Comparison of ENCODE assay signal across 15 cellular contexts in genomic region chr6:106381871-106382270, GRCh38. TPM values are rescaled to one million over a fixed set of nuclear protein-coding genes. Genes with fewer than 3 reads are reported as not detected.
DNase-seq lines count a peak whose midpoint lies in the region; ATAC-seq, FAIRE-seq and TF ChIP-seq lines count a peak whose summit lies in the region.
"Had no signal": no experiment of that assay in that cellular context is flagged by ENCODE, and none has a peak within 500 bp of the region (broad histone marks: within the 10 kb centered on the region; RNA-seq: fewer than 3 reads in every experiment).

No MANE protein-coding gene starts in this region.

- no peaks in the 10 kb centered on the region for H4K20me1 ChIP-seq in endothelial cell of umbilical vein (replicated peaks; ENCODE audit: control insufficient read depth, extremely low read depth, insufficient read depth, low read length)

- CTCF ChIA-PET in endothelial cell of umbilical vein (lab: Charles Lee), result interaction anchor here (1.2 kb wide), 1 partner anchor 26 kb away, joined by 3 read pairs; no protein-coding TSS in a partner anchor

- TF ChIP-seq CTCF in endothelial cell of umbilical vein (IDR thresholded peaks at IDR 0.05; ENCODE audit: extremely low read depth in 1 of 2, insufficient read depth in 1 of 2, low read depth in 1 of 2, low read length in 2 of 2), result no peak

- H3K4me1 Mint-ChIP-seq in activated CD4-positive, alpha-beta T cell treated with anti-CD3 and anti-CD28 coated beads, Interleukin-2, amount 10 ng/mL, durations not matched to agents 24 days and 14 days, result peaks cover 6% of the 10 kb centered on the region

- H3K4me3 ChIP-seq in endothelial cell of umbilical vein (replicated peaks in 1 of 3; ENCODE audit: insufficient read depth in 1 of 3, low read depth in 1 of 3, low read length in 3 of 3), result no peak overlapping the region
- H3K4me3 ChIP-seq: cardiac muscle cell, HAP-1 had no signal

- H3K27me3 ChIP-seq in endothelial cell of umbilical vein (ENCODE audit: control insufficient read depth in 2 of 2, insufficient read depth in 2 of 2, low read length in 2 of 2), result peaks cover 1 to 7% of the 10 kb centered on the region in 2 experiments
- H3K27me3 ChIP-seq: cardiac muscle cell had no signal

- peaks cover 12% of the 10 kb centered on the region for H3K4me1 ChIP-seq in endothelial cell of umbilical vein (ENCODE audit: control insufficient read depth, extremely low read depth, insufficient read depth, low read length)
- H3K4me1 ChIP-seq: HAP-1 had no signal

- no peak overlapping the region for H3K27ac Mint-ChIP-seq in activated CD4-positive, alpha-beta T cell treated with anti-CD3 and anti-CD28 coated beads, Interleukin-2, amount 10 ng/mL, durations not matched to agents 24 days and 14 days
- H3K27ac Mint-ChIP-seq: progenitor cell of endocrine pancreas had no signal

- H3K9ac ChIP-seq in endothelial cell of umbilical vein (replicated peaks; ENCODE audit: extremely low read depth, insufficient read depth, low read length), result no peak overlapping the region
- H3K9ac ChIP-seq: SK-N-SH had no signal

- POLR2A ChIA-PET in endothelial cell of umbilical vein (lab: Charles Lee), result no interaction called here

- H3K9me1 ChIP-seq in endothelial cell of umbilical vein (replicated peaks; ENCODE audit: control insufficient read depth, extremely low read depth, insufficient read depth, low read length), result no peaks in the 10 kb centered on the region

- no peak overlapping the region for H3K4me3 Mint-ChIP-seq in activated CD4-positive, alpha-beta T cell treated with anti-CD3 and anti-CD28 coated beads, Interleukin-2, amount 10 ng/mL, durations not matched to agents 24 days and 14 days

- no peak overlapping the region for H3K4me2 ChIP-seq in endothelial cell of umbilical vein (ENCODE audit: insufficient read depth, low read length)
- H3K4me2 ChIP-seq: SK-N-SH had no signal

- H3K36me3 ChIP-seq in endothelial cell of umbilical vein (ENCODE audit: control insufficient read depth in 2 of 2, extremely low read depth in 1 of 2, insufficient read depth in 2 of 2, low read length in 2 of 2), result no peaks in the 10 kb centered on the region
- H3K36me3 ChIP-seq: cardiac muscle cell, HAP-1 had no signal

- peaks cover 8% of the 10 kb centered on the region for H3K27me3 Mint-ChIP-seq in activated CD4-positive, alpha-beta T cell treated with anti-CD3 and anti-CD28 coated beads, Interleukin-2, amount 10 ng/mL, durations not matched to agents 24 days and 14 days
- H3K27me3 Mint-ChIP-seq: progenitor cell of endocrine pancreas had no signal

- peak; percentile 40 for ATAC-seq in stimulated activated naive CD8-positive, alpha-beta T cell treated with anti-CD3 and anti-CD28 coated beads, Interleukin-15, Interleukin-2, amounts not matched to agents 100 U/mL and 50 U/mL, for 24 hours
- ATAC-seq in HG02840 (IDR thresholded peaks at IDR 0.05; ENCODE audit: low FRiP score, unreplicated experiment) (no peak), GM18873 (IDR thresholded peaks at IDR 0.05; ENCODE audit: low FRiP score, unreplicated experiment) (no peak), HG03460 (IDR thresholded peaks at IDR 0.05; ENCODE audit: unreplicated experiment) (no peak)
- ATAC-seq: activated CD4-positive, CD25-positive, alpha-beta regulatory T cell treated with anti-CD3 and anti-CD28 coated beads, Interleukin-2, amount 50 U/mL, for 24 hours had no signal

- H3K79me2 ChIP-seq in endothelial cell of umbilical vein (ENCODE audit: control insufficient read depth, insufficient read depth, low read length), result no peaks in the 10 kb centered on the region

- H3K27ac ChIP-seq in endothelial cell of umbilical vein (ENCODE audit: insufficient read depth, low read depth, low read length), result no peak overlapping the region
- H3K27ac ChIP-seq: cardiac muscle cell had no signal

- dilution Hi-C loops in endothelial cell of umbilical vein (cut with MboI; ENCODE audit: extremely low pct_ligation_motif_present, low sequenced_read_pairs), result no loop called here

- BruUV-seq in endothelial cell of umbilical vein (replicated peaks; lab: Mats Ljungman, UMichigan), result no TSS peak

- intact Hi-C loops in activated CD4-positive, alpha-beta T cell treated with anti-CD3 and anti-CD28 coated beads, Interleukin-2, amount 10 ng/mL, durations not matched to agents 24 days and 14 days (cut with micrococcal nuclease), result no loop called here
- intact Hi-C loops in endothelial cell of umbilical vein (cut with micrococcal nuclease), result no loop called here

- peak; percentile 65 for DNase-seq in activated CD4-positive, alpha-beta T cell treated with anti-CD3 and anti-CD28 coated beads, Interleukin-2, amount 10 ng/mL, durations not matched to agents 24 days and 14 days
- no peak for DNase-seq in activated CD4-positive, alpha-beta T cell treated with anti-CD3 and anti-CD28 coated beads for 48 hours
- DNase-seq in NCI-H69 (lab: John Stamatoyannopoulos, UW), result peak; percentile 48
- DNase-seq in endothelial cell of umbilical vein (ENCODE audit: low read depth, low spot score), result no peak
- no peak for DNase-seq in stimulated activated naive CD8-positive, alpha-beta T cell treated with anti-CD3 and anti-CD28 coated beads, Interleukin-15, Interleukin-2, amounts not matched to agents 100 U/mL and 50 U/mL, for 24 hours
- DNase-seq: ACHN; activated effector memory CD4-positive, alpha-beta T cell treated with anti-CD3 and anti-CD28 coated beads, Interleukin-2, amount 50 U/mL, for 16 hours; SK-N-SH had no signal

- H3K36me3 Mint-ChIP-seq in activated CD4-positive, alpha-beta T cell treated with anti-CD3 and anti-CD28 coated beads, Interleukin-2, amount 10 ng/mL, durations not matched to agents 24 days and 14 days (ENCODE audit: low read depth), result no peaks in the 10 kb centered on the region

- peak; percentile 38 for FAIRE-seq in endothelial cell of umbilical vein (lab: Jason Lieb, UNC)

- no peaks in the 10 kb centered on the region for H3K9me3 Mint-ChIP-seq in activated CD4-positive, alpha-beta T cell treated with anti-CD3 and anti-CD28 coated beads, Interleukin-2, amount 10 ng/mL, durations not matched to agents 24 days and 14 days

- no peak overlapping the region for H2AFZ ChIP-seq in endothelial cell of umbilical vein (ENCODE audit: low read depth, low read length)

- TF ChIP-seq POLR2A in endothelial cell of umbilical vein (IDR thresholded peaks at IDR 0.05; ENCODE audit: low read depth, low read length), result no peak

- H3K9me3 ChIP-seq in endothelial cell of umbilical vein (replicated peaks; ENCODE audit: control insufficient read depth, insufficient read depth, low read length), result no peaks in the 10 kb centered on the region
- H3K9me3 ChIP-seq: HAP-1, SK-N-SH had no signal

TF ChIP-seq in endothelial cell of umbilical vein, 7 proteins besides CTCF, POLR2A, EP300 and RAD21:
- TF ChIP-seq MYC (IDR thresholded peaks at IDR 0.05; ENCODE audit: low read depth, low read length), result no peak
- TF ChIP-seq GATA2 (IDR thresholded peaks at IDR 0.05; ENCODE audit: insufficient read depth, insufficient read length, low read depth, low read length), result no peak
- TF ChIP-seq POLR2AphosphoS5 (IDR thresholded peaks at IDR 0.05; ENCODE audit: insufficient read depth, low read depth, low read length), result no peak
- TF ChIP-seq MAX (IDR thresholded peaks at IDR 0.05; ENCODE audit: insufficient read depth, insufficient read length), result no peak
- TF ChIP-seq EZH2 (IDR thresholded peaks at IDR 0.05; ENCODE audit: borderline replicate concordance, low read depth, low read length, severe bottlenecking), result no peak
- no peak for TF ChIP-seq FOS (IDR thresholded peaks at IDR 0.05; ENCODE audit: borderline replicate concordance, insufficient read depth, low read length)
- TF ChIP-seq JUN (IDR thresholded peaks at IDR 0.05; ENCODE audit: borderline replicate concordance, insufficient read depth, insufficient read length, low read depth), result no peak
TF ChIP-seq in endothelial cell of umbilical vein: peak in this region for 0.

RNA-seq across cellular contexts. Expression of gene CRYBG1, which starts 21.4 kb away (rescaled TPM):
- 9.3 and 10.0 TPM in 2 replicates for total RNA-seq in activated CD4-positive, alpha-beta T cell treated with anti-CD3 and anti-CD28 coated beads, Interleukin-2, amount 10 ng/mL, durations not matched to agents 24 days and 14 days
- total RNA-seq in endothelial cell of umbilical vein, result 25.0 and 30.1 TPM in 2 replicates
- 3.1 and 4.1 TPM in 2 replicates for polyA plus RNA-seq in endothelial cell of umbilical vein
- polyA plus RNA-seq in endothelial cell of umbilical vein (2011; cell fraction: cytosol; rRNA removed), result 3.4 and 3.7 TPM in 2 replicates
- polyA plus RNA-seq in endothelial cell of umbilical vein (2011; cell fraction: nucleus; rRNA removed), result 8.9 and 9.9 TPM in 2 replicates
- 4.0 and 9.3 TPM in 2 replicates for polyA plus RNA-seq in endothelial cell of umbilical vein (2012)
- polyA minus RNA-seq in endothelial cell of umbilical vein, result 11.6 and 12.6 TPM in 2 replicates
- polyA minus RNA-seq in endothelial cell of umbilical vein (2011; cell fraction: cytosol; rRNA and poly(A)+ RNA removed), result 5.1 TPM
- polyA minus RNA-seq in endothelial cell of umbilical vein (2011; cell fraction: nucleus; rRNA and poly(A)+ RNA removed), result 13.5 and 15.4 TPM in 2 replicates
- total RNA-seq: cardiac muscle cell had no signal

RNA-seq across cellular contexts. Expression of gene ATG5, which starts 56.3 kb away (rescaled TPM):
- 29.5 and 30.7 TPM in 2 replicates for total RNA-seq in activated CD4-positive, alpha-beta T cell treated with anti-CD3 and anti-CD28 coated beads, Interleukin-2, amount 10 ng/mL, durations not matched to agents 24 days and 14 days
- total RNA-seq in endothelial cell of umbilical vein, result 32.8 and 35.9 TPM in 2 replicates
- 10.0 and 14.1 TPM in 2 replicates for polyA plus RNA-seq in endothelial cell of umbilical vein
- polyA plus RNA-seq in endothelial cell of umbilical vein (2011; cell fraction: cytosol; rRNA removed), result 18.2 and 20.5 TPM in 2 replicates
- 19.4 and 23.9 TPM in 2 replicates for polyA plus RNA-seq in endothelial cell of umbilical vein (2011; cell fraction: nucleus; rRNA removed)
- 26.7 and 32.4 TPM in 2 replicates for polyA plus RNA-seq in endothelial cell of umbilical vein (2012)
- polyA minus RNA-seq in endothelial cell of umbilical vein, result 11.2 and 19.2 TPM in 2 replicates
- 9.8 TPM for polyA minus RNA-seq in endothelial cell of umbilical vein (2011; cell fraction: cytosol; rRNA and poly(A)+ RNA removed)
- polyA minus RNA-seq in endothelial cell of umbilical vein (2011; cell fraction: nucleus; rRNA and poly(A)+ RNA removed), result 38.9 and 49.1 TPM in 2 replicates

Comparison
In these comparisons a context has a peak if more than half of its experiments do, and no peak if none do; other contexts are left out.
1. DNase-seq: peak in activated CD4-positive, alpha-beta T cell treated with anti-CD3 and anti-CD28 coated beads, Interleukin-2, amount 10 ng/mL, durations not matched to agents 24 days and 14 days (single experiment) and NCI-H69 (single experiment); none in activated CD4-positive, alpha-beta T cell treated with anti-CD3 and anti-CD28 coated beads for 48 hours (single experiment), endothelial cell of umbilical vein (single experiment) and stimulated activated naive CD8-positive, alpha-beta T cell treated with anti-CD3 and anti-CD28 coated beads, Interleukin-15, Interleukin-2, amounts not matched to agents 100 U/mL and 50 U/mL, for 24 hours (single experiment).